Comparison of ENCODE assay signal across 1 cellular context in the genomic region with DNA sequence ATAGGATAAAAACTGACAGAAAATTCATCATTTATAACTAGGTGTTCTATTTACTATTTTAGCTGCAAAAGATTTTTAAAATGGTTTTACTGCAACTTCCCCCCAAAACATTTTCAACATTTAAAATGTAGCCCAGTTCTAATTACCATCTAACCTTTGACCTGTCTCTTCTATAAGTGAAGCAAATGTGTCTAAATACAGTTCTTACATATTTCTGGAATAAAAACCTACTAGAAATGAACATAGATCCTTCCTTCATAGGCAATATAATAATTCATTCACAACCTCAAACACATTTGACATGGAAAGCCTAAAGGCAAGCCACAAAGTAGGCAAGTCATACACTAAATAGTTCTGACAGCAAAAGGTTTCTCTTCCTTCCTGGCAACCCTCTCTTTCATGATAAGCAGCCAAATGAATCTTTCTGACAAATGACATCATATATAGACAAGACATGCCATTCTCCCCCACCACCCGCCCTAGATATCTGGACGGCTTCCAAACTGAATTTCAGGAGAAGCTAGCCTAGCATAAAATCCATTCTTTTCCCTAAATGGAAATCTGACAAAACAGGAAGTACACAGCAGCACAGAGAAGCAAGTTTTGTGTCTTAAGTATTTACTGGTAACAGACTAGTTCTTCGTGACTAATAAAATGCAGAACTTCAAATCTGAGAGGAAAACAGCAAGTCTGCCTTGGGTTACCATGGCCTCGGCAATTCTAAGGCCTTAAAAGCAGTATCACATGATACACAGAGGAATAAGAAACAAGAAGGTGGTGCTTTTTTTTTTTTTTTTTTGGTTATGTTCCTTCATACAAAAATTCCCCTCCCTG.
TF ChIP-seq lines count a peak whose summit lies in the region.

No MANE protein-coding gene starts in this region.

TF ChIP-seq in HEK293, 187 proteins besides CTCF, POLR2A, EP300 and RAD21 (continued from another document):
- TF ChIP-seq, protein P1, sequence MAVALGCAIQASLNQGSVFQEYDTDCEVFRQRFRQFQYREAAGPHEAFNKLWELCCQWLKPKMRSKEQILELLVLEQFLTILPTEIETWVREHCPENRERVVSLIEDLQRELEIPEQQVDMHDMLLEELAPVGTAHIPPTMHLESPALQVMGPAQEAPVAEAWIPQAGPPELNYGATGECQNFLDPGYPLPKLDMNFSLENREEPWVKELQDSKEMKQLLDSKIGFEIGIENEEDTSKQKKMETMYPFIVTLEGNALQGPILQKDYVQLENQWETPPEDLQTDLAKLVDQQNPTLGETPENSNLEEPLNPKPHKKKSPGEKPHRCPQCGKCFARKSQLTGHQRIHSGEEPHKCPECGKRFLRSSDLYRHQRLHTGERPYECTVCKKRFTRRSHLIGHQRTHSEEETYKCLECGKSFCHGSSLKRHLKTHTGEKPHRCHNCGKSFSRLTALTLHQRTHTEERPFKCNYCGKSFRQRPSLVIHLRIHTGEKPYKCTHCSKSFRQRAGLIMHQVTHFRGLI (tag by site-specific recombination; IDR thresholded peaks at IDR 0.05), result no peak
- TF ChIP-seq, protein P2, sequence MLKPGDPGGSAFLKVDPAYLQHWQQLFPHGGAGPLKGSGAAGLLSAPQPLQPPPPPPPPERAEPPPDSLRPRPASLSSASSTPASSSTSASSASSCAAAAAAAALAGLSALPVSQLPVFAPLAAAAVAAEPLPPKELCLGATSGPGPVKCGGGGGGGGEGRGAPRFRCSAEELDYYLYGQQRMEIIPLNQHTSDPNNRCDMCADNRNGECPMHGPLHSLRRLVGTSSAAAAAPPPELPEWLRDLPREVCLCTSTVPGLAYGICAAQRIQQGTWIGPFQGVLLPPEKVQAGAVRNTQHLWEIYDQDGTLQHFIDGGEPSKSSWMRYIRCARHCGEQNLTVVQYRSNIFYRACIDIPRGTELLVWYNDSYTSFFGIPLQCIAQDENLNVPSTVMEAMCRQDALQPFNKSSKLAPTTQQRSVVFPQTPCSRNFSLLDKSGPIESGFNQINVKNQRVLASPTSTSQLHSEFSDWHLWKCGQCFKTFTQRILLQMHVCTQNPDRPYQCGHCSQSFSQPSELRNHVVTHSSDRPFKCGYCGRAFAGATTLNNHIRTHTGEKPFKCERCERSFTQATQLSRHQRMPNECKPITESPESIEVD (tag by site-specific recombination; IDR thresholded peaks at IDR 0.05), result peak; percentile 70
- TF ChIP-seq ZNF677 (tag by site-specific recombination; IDR thresholded peaks at IDR 0.05), result no peak
- no peak for TF ChIP-seq ZNF416 (tag by site-specific recombination; IDR thresholded peaks at IDR 0.05)
- TF ChIP-seq PRDM1 (tag by site-specific recombination; IDR thresholded peaks at IDR 0.05), result peak; percentile 56
- TF ChIP-seq GFI1B (tag by site-specific recombination; IDR thresholded peaks at IDR 0.05), result 0 out of 2 replicates have a peak, but pooled peaks have one; percentile 40
- no peak for TF ChIP-seq ZNF335 (tag by site-specific recombination; conservative IDR thresholded peaks at IDR 0.05)
- TF ChIP-seq ZNF792 (tag by site-specific recombination; IDR thresholded peaks at IDR 0.05), result no peak
- TF ChIP-seq, protein P3, sequence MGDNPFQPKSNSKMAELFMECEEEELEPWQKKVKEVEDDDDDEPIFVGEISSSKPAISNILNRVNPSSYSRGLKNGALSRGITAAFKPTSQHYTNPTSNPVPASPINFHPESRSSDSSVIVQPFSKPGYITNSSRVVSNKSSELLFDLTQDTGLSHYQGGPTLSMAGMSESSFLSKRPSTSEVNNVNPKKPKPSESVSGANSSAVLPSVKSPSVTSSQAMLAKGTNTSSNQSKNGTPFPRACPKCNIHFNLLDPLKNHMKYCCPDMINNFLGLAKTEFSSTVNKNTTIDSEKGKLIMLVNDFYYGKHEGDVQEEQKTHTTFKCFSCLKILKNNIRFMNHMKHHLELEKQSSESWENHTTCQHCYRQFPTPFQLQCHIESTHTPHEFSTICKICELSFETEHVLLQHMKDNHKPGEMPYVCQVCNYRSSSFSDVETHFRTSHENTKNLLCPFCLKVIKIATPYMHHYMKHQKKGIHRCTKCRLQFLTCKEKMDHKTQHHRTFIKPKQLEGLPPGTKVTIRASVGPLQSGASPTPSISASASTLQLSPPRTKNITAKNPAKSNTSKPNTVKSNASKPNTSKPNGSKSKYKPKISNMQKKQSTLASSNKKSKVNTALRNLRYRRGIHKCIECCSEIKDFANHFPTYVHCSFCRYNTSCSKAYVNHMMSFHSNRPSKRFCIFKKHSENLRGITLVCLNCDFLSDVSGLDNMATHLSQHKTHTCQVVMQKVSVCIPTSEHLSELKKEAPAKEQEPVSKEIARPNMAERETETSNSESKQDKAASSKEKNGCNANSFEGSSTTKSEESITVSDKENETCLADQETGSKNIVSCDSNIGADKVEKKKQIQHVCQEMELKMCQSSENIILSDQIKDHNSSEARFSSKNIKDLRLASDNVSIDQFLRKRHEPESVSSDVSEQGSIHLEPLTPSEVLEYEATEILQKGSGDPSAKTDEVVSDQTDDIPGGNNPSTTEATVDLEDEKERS (tag by site-specific recombination; IDR thresholded peaks at IDR 0.05), result no peak
- no peak for TF ChIP-seq ZNF248 (tag by site-specific recombination; IDR thresholded peaks at IDR 0.05)
- TF ChIP-seq ZNF560 (tag by site-specific recombination; IDR thresholded peaks at IDR 0.05; ENCODE audit: borderline replicate concordance), result no peak
- TF ChIP-seq, protein P4, sequence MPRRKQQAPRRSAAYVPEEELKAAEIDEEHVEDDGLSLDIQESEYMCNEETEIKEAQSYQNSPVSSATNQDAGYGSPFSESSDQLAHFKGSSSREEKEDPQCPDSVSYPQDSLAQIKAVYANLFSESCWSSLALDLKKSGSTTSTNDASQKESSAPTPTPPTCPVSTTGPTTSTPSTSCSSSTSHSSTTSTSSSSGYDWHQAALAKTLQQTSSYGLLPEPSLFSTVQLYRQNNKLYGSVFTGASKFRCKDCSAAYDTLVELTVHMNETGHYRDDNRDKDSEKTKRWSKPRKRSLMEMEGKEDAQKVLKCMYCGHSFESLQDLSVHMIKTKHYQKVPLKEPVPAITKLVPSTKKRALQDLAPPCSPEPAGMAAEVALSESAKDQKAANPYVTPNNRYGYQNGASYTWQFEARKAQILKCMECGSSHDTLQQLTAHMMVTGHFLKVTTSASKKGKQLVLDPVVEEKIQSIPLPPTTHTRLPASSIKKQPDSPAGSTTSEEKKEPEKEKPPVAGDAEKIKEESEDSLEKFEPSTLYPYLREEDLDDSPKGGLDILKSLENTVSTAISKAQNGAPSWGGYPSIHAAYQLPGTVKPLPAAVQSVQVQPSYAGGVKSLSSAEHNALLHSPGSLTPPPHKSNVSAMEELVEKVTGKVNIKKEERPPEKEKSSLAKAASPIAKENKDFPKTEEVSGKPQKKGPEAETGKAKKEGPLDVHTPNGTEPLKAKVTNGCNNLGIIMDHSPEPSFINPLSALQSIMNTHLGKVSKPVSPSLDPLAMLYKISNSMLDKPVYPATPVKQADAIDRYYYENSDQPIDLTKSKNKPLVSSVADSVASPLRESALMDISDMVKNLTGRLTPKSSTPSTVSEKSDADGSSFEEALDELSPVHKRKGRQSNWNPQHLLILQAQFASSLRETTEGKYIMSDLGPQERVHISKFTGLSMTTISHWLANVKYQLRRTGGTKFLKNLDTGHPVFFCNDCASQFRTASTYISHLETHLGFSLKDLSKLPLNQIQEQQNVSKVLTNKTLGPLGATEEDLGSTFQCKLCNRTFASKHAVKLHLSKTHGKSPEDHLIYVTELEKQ (tag by site-specific recombination; IDR thresholded peaks at IDR 0.05; ENCODE audit: borderline replicate concordance), result peak; percentile 41; the same call in 1 of the 2 replicates
- peak; percentile 41; the same call in 1 of the 2 replicates for TF ChIP-seq ZEB2 (tag by site-specific recombination; IDR thresholded peaks at IDR 0.05)
- TF ChIP-seq, protein P5, sequence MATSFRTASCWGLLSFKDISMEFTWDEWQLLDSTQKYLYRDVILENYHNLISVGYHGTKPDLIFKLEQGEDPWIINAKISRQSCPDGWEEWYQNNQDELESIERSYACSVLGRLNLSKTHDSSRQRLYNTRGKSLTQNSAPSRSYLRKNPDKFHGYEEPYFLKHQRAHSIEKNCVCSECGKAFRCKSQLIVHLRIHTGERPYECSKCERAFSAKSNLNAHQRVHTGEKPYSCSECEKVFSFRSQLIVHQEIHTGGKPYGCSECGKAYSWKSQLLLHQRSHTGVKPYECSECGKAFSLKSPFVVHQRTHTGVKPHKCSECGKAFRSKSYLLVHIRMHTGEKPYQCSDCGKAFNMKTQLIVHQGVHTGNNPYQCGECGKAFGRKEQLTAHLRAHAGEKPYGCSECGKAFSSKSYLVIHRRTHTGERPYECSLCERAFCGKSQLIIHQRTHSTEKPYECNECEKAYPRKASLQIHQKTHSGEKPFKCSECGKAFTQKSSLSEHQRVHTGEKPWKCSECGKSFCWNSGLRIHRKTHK (tag by site-specific recombination; IDR thresholded peaks at IDR 0.05), result no peak
- no peak for TF ChIP-seq ZNF514 (tag by site-specific recombination; IDR thresholded peaks at IDR 0.05)
- no peak for TF ChIP-seq ZNF19 (tag by site-specific recombination; IDR thresholded peaks at IDR 0.05; ENCODE audit: low read depth)
- TF ChIP-seq ZNF707 (tag by site-specific recombination; IDR thresholded peaks at IDR 0.05), result no peak
- TF ChIP-seq ZNF843 (tag by site-specific recombination; IDR thresholded peaks at IDR 0.05), result peak; percentile 27; the same call in 1 of the 2 replicates
- peak; percentile 48; the same call in 1 of the 2 replicates for TF ChIP-seq SP7 (tag by site-specific recombination; IDR thresholded peaks at IDR 0.05)
- no peak for TF ChIP-seq ZNF555 (tag by site-specific recombination; conservative IDR thresholded peaks at IDR 0.05)
- TF ChIP-seq SP2 (tag by site-specific recombination; IDR thresholded peaks at IDR 0.05), result peak; percentile 47
- TF ChIP-seq MYNN (tag by site-specific recombination; IDR thresholded peaks at IDR 0.05; ENCODE audit: borderline replicate concordance), result no peak
- TF ChIP-seq, protein P6, sequence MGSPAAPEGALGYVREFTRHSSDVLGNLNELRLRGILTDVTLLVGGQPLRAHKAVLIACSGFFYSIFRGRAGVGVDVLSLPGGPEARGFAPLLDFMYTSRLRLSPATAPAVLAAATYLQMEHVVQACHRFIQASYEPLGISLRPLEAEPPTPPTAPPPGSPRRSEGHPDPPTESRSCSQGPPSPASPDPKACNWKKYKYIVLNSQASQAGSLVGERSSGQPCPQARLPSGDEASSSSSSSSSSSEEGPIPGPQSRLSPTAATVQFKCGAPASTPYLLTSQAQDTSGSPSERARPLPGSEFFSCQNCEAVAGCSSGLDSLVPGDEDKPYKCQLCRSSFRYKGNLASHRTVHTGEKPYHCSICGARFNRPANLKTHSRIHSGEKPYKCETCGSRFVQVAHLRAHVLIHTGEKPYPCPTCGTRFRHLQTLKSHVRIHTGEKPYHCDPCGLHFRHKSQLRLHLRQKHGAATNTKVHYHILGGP (tag by site-specific recombination; IDR thresholded peaks at IDR 0.05), result no peak
- peak; percentile 85 for TF ChIP-seq ZNF366 (tag by site-specific recombination; conservative IDR thresholded peaks at IDR 0.05)
- TF ChIP-seq, protein P7, sequence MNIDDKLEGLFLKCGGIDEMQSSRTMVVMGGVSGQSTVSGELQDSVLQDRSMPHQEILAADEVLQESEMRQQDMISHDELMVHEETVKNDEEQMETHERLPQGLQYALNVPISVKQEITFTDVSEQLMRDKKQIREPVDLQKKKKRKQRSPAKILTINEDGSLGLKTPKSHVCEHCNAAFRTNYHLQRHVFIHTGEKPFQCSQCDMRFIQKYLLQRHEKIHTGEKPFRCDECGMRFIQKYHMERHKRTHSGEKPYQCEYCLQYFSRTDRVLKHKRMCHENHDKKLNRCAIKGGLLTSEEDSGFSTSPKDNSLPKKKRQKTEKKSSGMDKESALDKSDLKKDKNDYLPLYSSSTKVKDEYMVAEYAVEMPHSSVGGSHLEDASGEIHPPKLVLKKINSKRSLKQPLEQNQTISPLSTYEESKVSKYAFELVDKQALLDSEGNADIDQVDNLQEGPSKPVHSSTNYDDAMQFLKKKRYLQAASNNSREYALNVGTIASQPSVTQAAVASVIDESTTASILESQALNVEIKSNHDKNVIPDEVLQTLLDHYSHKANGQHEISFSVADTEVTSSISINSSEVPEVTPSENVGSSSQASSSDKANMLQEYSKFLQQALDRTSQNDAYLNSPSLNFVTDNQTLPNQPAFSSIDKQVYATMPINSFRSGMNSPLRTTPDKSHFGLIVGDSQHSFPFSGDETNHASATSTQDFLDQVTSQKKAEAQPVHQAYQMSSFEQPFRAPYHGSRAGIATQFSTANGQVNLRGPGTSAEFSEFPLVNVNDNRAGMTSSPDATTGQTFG (tag by site-specific recombination; IDR thresholded peaks at IDR 0.05; ENCODE audit: borderline replicate concordance), result no peak
- TF ChIP-seq, protein P8, sequence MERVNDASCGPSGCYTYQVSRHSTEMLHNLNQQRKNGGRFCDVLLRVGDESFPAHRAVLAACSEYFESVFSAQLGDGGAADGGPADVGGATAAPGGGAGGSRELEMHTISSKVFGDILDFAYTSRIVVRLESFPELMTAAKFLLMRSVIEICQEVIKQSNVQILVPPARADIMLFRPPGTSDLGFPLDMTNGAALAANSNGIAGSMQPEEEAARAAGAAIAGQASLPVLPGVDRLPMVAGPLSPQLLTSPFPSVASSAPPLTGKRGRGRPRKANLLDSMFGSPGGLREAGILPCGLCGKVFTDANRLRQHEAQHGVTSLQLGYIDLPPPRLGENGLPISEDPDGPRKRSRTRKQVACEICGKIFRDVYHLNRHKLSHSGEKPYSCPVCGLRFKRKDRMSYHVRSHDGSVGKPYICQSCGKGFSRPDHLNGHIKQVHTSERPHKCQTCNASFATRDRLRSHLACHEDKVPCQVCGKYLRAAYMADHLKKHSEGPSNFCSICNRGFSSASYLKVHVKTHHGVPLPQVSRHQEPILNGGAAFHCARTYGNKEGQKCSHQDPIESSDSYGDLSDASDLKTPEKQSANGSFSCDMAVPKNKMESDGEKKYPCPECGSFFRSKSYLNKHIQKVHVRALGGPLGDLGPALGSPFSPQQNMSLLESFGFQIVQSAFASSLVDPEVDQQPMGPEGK (tag by site-specific recombination; IDR thresholded peaks at IDR 0.05), result 0 out of 2 replicates have a peak, but pooled peaks have one; percentile 41
- TF ChIP-seq, protein P9, sequence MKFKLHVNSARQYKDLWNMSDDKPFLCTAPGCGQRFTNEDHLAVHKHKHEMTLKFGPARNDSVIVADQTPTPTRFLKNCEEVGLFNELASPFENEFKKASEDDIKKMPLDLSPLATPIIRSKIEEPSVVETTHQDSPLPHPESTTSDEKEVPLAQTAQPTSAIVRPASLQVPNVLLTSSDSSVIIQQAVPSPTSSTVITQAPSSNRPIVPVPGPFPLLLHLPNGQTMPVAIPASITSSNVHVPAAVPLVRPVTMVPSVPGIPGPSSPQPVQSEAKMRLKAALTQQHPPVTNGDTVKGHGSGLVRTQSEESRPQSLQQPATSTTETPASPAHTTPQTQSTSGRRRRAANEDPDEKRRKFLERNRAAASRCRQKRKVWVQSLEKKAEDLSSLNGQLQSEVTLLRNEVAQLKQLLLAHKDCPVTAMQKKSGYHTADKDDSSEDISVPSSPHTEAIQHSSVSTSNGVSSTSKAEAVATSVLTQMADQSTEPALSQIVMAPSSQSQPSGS (tag by site-specific recombination; IDR thresholded peaks at IDR 0.05; ENCODE audit: low read depth), result peak; percentile 90
- TF ChIP-seq, protein P10, sequence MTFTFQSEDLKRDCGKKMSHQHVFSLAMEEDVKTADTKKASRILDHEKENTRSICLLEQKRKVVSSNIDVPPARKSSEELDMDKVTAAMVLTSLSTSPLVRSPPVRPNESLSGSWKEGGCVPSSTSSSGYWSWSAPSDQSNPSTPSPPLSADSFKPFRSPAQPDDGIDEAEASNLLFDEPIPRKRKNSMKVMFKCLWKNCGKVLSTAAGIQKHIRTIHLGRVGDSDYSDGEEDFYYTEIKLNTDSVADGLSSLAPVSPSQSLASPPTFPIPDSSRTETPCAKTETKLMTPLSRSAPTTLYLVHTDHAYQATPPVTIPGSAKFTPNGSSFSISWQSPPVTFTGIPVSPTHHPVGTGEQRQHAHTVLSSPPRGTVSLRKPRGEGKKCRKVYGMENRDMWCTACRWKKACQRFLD (tag by site-specific recombination; IDR thresholded peaks at IDR 0.05), result no peak
- peak; percentile 88 for TF ChIP-seq ZBTB21 (tag by site-specific recombination; IDR thresholded peaks at IDR 0.05)
- TF ChIP-seq ZNF24 (tag by site-specific recombination; IDR thresholded peaks at IDR 0.05), result peak; percentile 23; the same call in 1 of the 2 replicates
TF ChIP-seq in HEK293: peak in this region for 23.
